In the genomic region with DNA sequence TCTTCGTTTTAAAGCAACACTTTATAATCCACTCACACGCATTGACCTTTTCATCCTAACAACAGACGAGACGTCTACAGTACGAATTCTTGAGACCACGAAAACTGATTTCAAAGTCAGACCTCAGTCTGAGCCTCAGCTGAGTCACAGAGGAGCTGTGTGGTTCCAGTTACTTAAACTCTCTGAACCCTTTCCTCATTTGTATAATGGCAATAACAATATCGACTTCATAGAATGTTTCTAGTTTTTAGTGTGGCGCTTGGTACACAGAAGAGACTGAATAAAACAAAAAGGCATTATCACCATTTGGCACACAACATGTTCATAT, we compare ENCODE assay signal across 15 cellular contexts.
DNase-seq lines count a peak whose midpoint lies in the region; ATAC-seq and TF ChIP-seq lines count a peak whose summit lies in the region.
"Had no signal": no experiment of that assay in that cellular context is flagged by ENCODE, and none has a peak within 500 bp of the region (broad histone marks: within the 10 kb centered on the region; RNA-seq: fewer than 3 reads in every experiment).

No MANE protein-coding gene starts in this region.

- no peak overlapping the region for H2AFZ ChIP-seq in GM23338

- H3K9me3 ChIP-seq in T-helper 17 cell (ENCODE audit: control insufficient read depth, low read length, poor library complexity, severe bottlenecking) = no peaks in the 10 kb centered on the region

- no peaks in the 10 kb centered on the region for H3K9me3 Mint-ChIP-seq in GM23338
- H3K9me3 Mint-ChIP-seq: endodermal cell had no signal

- H3K4me3 ChIP-seq in GM23338 = no peak overlapping the region

- TF ChIP-seq CTCF in GM23338 (conservative IDR thresholded peaks at IDR 0.05; ENCODE audit: low read depth in 2 of 2) = no peak

- no peaks in the 10 kb centered on the region for H3K36me3 ChIP-seq in GM23338 (ENCODE audit: insufficient read depth)

- H3K36me3 Mint-ChIP-seq in T-helper 17 cell (ENCODE audit: low read depth) (peaks cover 7% of the 10 kb centered on the region), GM23338 (ENCODE audit: low read depth) (no peaks in the 10 kb centered on the region)

- H3F3A ChIP-seq in GM23338 (replicated peaks; ENCODE audit: low read depth) = no peaks in the 10 kb centered on the region

- H3K4me1 ChIP-seq in GM23338 (ENCODE audit: insufficient read depth) = peaks cover 8% of the 10 kb centered on the region; the same call in 1 of the 2 replicates

- H3K4me2 ChIP-seq in GM23338 = no peak overlapping the region

- no peaks in the 10 kb centered on the region for H4K20me1 ChIP-seq in GM23338 (replicated peaks; ENCODE audit: insufficient read depth)

- H3K4me1 Mint-ChIP-seq in T-helper 17 cell = peaks cover 14% of the 10 kb centered on the region
- H3K4me1 Mint-ChIP-seq in GM23338 = peaks cover 13% of the 10 kb centered on the region

- H3K4me3 Mint-ChIP-seq in T-helper 17 cell (no peak overlapping the region), GM23338 (no peak overlapping the region)
- H3K4me3 Mint-ChIP-seq: endodermal cell; naive thymus-derived CD4-positive, alpha-beta T cell had no signal

- no peaks in the 10 kb centered on the region for H3K27me3 Mint-ChIP-seq in T-helper 17 cell
- H3K27me3 Mint-ChIP-seq in GM23338 (ENCODE audit: insufficient read depth, low read depth, poor library complexity) = peaks cover 4% of the 10 kb centered on the region
- H3K27me3 Mint-ChIP-seq: naive thymus-derived CD4-positive, alpha-beta T cell had no signal

- H3K9me2 ChIP-seq in GM23338 (ENCODE audit: insufficient read depth) = no peaks in the 10 kb centered on the region

- H3K79me2 ChIP-seq in GM23338 (replicated peaks; ENCODE audit: insufficient read depth) = no peaks in the 10 kb centered on the region

- ATAC-seq in T-helper 17 cell (no peak), GM23338 (no peak), HG02623 (IDR thresholded peaks at IDR 0.05; ENCODE audit: unreplicated experiment) (no peak)
- ATAC-seq: naive thymus-derived CD4-positive, alpha-beta T cell had no signal

- H3K27me3 ChIP-seq in GM23338 (ENCODE audit: insufficient read depth) = no peaks in the 10 kb centered on the region

- H3K27ac Mint-ChIP-seq in T-helper 17 cell (peak overlapping the region; percentile 81), GM23338 (no peak overlapping the region)
- H3K27ac Mint-ChIP-seq: endodermal cell had no signal

- peak; percentile 25 for DNase-seq in stimulated activated CD4-positive, alpha-beta T cell treated with anti-CD3 and anti-CD28 coated beads, Interleukin-4, amount 100 ng/mL, for 24 hours
- no peak for DNase-seq in stimulated activated CD4-positive, alpha-beta T cell treated with anti-CD3 and anti-CD28 coated beads, Interleukin-4, amount 100 ng/mL, for 1 hour
- DNase-seq in T-helper 17 cell (no peak), fibroblast of peridontal ligament (ENCODE audit: extremely low read depth) (peak; percentile 67), GM23338 (ENCODE audit: low spot score) (no peak), NCI-H1694 treated with DMSO at 0.1 percent for 48 hours (lab: John Stamatoyannopoulos, UW) (no peak)
- no peak for DNase-seq in stimulated activated naive CD4-positive, alpha-beta T cell (lab: John Stamatoyannopoulos, UW)
- DNase-seq: C1 segment of cervical spinal cord; endodermal cell; head of caudate nucleus; KG1; naive thymus-derived CD4-positive, alpha-beta T cell; NCI-H187; NCI-H748 treated with DMSO at 0.1 percent for 48 hours had no signal

- H3K27ac ChIP-seq in GM23338 (ENCODE audit: low read depth) = no peak overlapping the region

TF ChIP-seq in GM23338, 12 proteins besides CTCF, POLR2A, EP300 and RAD21 (continues in another document):
- TF ChIP-seq ZNF331 (CRISPR knock-in tag; IDR thresholded peaks at IDR 0.05; ENCODE audit: low read depth) = no peak
- no peak for TF ChIP-seq POLR2AphosphoS5 (IDR thresholded peaks at IDR 0.05; ENCODE audit: low read depth)
- TF ChIP-seq EZH2phosphoT487 (IDR thresholded peaks at IDR 0.05; ENCODE audit: unreplicated experiment) = no peak
- TF ChIP-seq, protein P1, sequence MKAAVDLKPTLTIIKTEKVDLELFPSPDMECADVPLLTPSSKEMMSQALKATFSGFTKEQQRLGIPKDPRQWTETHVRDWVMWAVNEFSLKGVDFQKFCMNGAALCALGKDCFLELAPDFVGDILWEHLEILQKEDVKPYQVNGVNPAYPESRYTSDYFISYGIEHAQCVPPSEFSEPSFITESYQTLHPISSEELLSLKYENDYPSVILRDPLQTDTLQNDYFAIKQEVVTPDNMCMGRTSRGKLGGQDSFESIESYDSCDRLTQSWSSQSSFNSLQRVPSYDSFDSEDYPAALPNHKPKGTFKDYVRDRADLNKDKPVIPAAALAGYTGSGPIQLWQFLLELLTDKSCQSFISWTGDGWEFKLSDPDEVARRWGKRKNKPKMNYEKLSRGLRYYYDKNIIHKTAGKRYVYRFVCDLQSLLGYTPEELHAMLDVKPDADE (IDR thresholded peaks at IDR 0.05) = no peak
- TF ChIP-seq NANOG (IDR thresholded peaks at IDR 0.05; ENCODE audit: borderline replicate concordance) = no peak
- no peak for TF ChIP-seq CREB1 (CRISPR knock-in tag; IDR thresholded peaks at IDR 0.05; ENCODE audit: low read depth)
- TF ChIP-seq ZNF114 (CRISPR knock-in tag; IDR thresholded peaks at IDR 0.05) = no peak
- TF ChIP-seq EZH2 (IDR thresholded peaks at IDR 0.05; ENCODE audit: low read depth, unreplicated experiment) = no peak
- TF ChIP-seq JUNB (IDR thresholded peaks at IDR 0.05; ENCODE audit: unreplicated experiment) = no peak
- TF ChIP-seq, protein P2, sequence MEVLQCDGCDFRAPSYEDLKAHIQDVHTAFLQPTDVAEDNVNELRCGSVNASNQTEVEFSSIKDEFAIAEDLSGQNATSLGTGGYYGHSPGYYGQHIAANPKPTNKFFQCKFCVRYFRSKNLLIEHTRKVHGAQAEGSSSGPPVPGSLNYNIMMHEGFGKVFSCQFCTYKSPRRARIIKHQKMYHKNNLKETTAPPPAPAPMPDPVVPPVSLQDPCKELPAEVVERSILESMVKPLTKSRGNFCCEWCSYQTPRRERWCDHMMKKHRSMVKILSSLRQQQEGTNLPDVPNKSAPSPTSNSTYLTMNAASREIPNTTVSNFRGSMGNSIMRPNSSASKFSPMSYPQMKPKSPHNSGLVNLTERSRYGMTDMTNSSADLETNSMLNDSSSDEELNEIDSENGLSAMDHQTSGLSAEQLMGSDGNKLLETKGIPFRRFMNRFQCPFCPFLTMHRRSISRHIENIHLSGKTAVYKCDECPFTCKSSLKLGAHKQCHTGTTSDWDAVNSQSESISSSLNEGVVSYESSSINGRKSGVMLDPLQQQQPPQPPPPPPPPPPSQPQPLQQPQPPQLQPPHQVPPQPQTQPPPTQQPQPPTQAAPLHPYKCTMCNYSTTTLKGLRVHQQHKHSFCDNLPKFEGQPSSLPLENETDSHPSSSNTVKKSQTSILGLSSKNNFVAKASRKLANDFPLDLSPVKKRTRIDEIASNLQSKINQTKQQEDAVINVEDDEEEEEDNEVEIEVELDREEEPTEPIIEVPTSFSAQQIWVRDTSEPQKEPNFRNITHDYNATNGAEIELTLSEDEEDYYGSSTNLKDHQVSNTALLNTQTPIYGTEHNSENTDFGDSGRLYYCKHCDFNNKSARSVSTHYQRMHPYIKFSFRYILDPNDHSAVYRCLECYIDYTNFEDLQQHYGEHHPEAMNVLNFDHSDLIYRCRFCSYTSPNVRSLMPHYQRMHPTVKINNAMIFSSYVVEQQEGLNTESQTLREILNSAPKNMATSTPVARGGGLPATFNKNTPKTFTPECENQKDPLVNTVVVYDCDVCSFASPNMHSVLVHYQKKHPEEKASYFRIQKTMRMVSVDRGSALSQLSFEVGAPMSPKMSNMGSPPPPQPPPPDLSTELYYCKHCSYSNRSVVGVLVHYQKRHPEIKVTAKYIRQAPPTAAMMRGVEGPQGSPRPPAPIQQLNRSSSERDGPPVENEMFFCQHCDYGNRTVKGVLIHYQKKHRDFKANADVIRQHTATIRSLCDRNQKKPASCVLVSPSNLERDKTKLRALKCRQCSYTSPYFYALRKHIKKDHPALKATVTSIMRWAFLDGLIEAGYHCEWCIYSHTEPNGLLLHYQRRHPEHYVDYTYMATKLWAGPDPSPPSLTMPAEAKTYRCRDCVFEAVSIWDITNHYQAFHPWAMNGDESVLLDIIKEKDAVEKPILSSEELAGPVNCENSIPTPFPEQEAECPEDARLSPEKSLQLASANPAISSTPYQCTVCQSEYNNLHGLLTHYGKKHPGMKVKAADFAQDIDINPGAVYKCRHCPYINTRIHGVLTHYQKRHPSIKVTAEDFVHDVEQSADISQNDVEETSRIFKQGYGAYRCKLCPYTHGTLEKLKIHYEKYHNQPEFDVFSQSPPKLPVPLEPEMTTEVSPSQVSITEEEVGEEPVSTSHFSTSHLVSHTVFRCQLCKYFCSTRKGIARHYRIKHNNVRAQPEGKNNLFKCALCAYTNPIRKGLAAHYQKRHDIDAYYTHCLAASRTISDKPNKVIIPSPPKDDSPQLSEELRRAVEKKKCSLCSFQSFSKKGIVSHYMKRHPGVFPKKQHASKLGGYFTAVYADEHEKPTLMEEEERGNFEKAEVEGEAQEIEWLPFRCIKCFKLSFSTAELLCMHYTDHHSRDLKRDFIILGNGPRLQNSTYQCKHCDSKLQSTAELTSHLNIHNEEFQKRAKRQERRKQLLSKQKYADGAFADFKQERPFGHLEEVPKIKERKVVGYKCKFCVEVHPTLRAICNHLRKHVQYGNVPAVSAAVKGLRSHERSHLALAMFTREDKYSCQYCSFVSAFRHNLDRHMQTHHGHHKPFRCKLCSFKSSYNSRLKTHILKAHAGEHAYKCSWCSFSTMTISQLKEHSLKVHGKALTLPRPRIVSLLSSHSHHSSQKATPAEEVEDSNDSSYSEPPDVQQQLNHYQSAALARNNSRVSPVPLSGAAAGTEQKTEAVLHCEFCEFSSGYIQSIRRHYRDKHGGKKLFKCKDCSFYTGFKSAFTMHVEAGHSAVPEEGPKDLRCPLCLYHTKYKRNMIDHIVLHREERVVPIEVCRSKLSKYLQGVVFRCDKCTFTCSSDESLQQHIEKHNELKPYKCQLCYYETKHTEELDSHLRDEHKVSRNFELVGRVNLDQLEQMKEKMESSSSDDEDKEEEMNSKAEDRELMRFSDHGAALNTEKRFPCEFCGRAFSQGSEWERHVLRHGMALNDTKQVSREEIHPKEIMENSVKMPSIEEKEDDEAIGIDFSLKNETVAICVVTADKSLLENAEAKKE (CRISPR knock-in tag; IDR thresholded peaks at IDR 0.05) = no peak

Comparison
In these comparisons a context has a peak if more than half of its experiments do, and no peak if none do; other contexts are left out.
1. DNase-seq: peak in stimulated activated CD4-positive, alpha-beta T cell treated with anti-CD3 and anti-CD28 coated beads, Interleukin-4, amount 100 ng/mL, for 24 hours (single experiment) and fibroblast of peridontal ligament (single experiment); none in stimulated activated CD4-positive, alpha-beta T cell treated with anti-CD3 and anti-CD28 coated beads, Interleukin-4, amount 100 ng/mL, for 1 hour (single experiment), T-helper 17 cell (0 of 3), GM23338 (single experiment), stimulated activated naive CD4-positive, alpha-beta T cell (0 of 6) and NCI-H1694 treated with DMSO at 0.1 percent for 48 hours (single experiment).